8 cellular contexts compared by ENCODE assay signal in the genomic region with DNA sequence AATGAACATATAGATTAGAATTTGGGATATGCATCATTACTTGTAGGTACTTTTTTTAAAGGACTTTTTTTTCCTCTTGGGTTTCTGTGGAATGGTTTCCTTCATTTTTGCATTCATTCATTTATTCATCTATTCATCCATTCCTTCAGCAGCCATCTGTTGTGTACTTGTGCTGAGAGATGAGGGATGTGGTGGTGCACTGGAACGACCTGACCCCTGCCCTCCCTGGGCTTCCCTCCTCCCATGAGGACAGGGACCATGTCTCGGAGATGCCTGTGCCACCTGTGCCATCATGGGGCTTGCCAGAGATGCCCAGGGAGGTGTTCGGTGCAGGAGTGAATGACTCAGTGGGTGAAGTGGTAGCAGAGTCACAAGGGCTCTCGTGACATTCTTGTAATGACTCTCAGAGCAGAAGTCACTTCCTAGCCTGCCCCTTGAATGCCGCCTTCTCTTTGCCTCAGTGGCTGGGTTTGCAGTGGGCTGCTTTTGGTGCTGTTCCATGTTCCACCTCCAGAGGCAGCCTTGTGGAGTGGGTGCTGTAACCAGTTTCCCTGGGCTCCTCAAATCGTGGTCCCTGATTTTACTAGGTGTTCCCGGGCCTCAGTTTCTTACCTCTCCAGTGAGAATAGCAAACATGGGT. TPM values are rescaled to one million over a fixed set of nuclear protein-coding genes. Genes with fewer than 3 reads are reported as not detected.
DNase-seq lines count a peak whose midpoint lies in the region; ATAC-seq and TF ChIP-seq lines count a peak whose summit lies in the region.

No MANE protein-coding gene starts in this region.

- TF ChIP-seq POLR2A in suprapubic skin (IDR thresholded peaks at IDR 0.05) = no peak

- intact Hi-C loops in upper lobe of right lung (cut with DNase I) = no loop called here
- intact Hi-C loops in sciatic nerve (cut with DNase I) = no loop called here

- WGBS in suprapubic skin = 70% methylated on average over 7 of the region's 7 CpGs

- peak; percentile 51 for TF ChIP-seq CTCF in upper lobe of right lung (IDR thresholded peaks at IDR 0.05)
- TF ChIP-seq CTCF in suprapubic skin (IDR thresholded peaks at IDR 0.05) = no peak

- DNase-seq in activated CD4-positive, alpha-beta T cell treated with anti-CD3 and anti-CD28 coated beads, Interleukin-2, amount 50 U/mL, for 48 hours = peak; percentile 85 to 89
- peak; percentile 45 for DNase-seq in iPS-NIHi7 (ENCODE audit: extremely low spot score)
- DNase-seq in upper lobe of right lung = no peak
- no peak for DNase-seq in sciatic nerve (ENCODE audit: low spot score)
- DNase-seq in suprapubic skin (ENCODE audit: low spot score in 2 of 2) = no peak

- H3K4me3 ChIP-seq in upper lobe of right lung (no peak overlapping the region), suprapubic skin (no peak overlapping the region)

- H3K9me3 ChIP-seq in upper lobe of right lung (no peaks in the 10 kb centered on the region), suprapubic skin (no peaks in the 10 kb centered on the region)

- ATAC-seq in GM18498 (IDR thresholded peaks at IDR 0.05; ENCODE audit: unreplicated experiment) = peak; percentile 67
- peak; percentile 42 for ATAC-seq in HG03097 (IDR thresholded peaks at IDR 0.05; ENCODE audit: low FRiP score, unreplicated experiment)
- peak; percentile 87 for ATAC-seq in upper lobe of right lung
- ATAC-seq in GM19324 (IDR thresholded peaks at IDR 0.05; ENCODE audit: low FRiP score, unreplicated experiment) = no peak
- ATAC-seq in sciatic nerve = no peak

- no peaks in the 10 kb centered on the region for H3K27me3 ChIP-seq in upper lobe of right lung
- H3K27me3 ChIP-seq in suprapubic skin = no peaks in the 10 kb centered on the region

- no peak overlapping the region for H3K27ac ChIP-seq in upper lobe of right lung
- H3K27ac ChIP-seq in suprapubic skin = no peak overlapping the region

- H3K36me3 ChIP-seq in upper lobe of right lung (peaks cover 31% of the 10 kb centered on the region), suprapubic skin (peaks cover 7% of the 10 kb centered on the region)

- no peak for TF ChIP-seq EP300 in suprapubic skin (IDR thresholded peaks at IDR 0.05)

- H3K4me1 ChIP-seq in upper lobe of right lung (no peaks in the 10 kb centered on the region), suprapubic skin (peaks cover 13% of the 10 kb centered on the region)

RNA-seq across cellular contexts. Expression of a gene that starts 43.9 kb away (rescaled TPM):
- total RNA-seq in upper lobe of right lung = 36.9 TPM
- total RNA-seq in sciatic nerve = 39.4 TPM
- 10 to 100 TPM; 37.2 to 62.3 (median 39.0) TPM for total RNA-seq in suprapubic skin

RNA-seq across cellular contexts. Expression of a gene that starts 46.0 kb away (rescaled TPM):
- 36.3 TPM for total RNA-seq in upper lobe of right lung
- 31.7 TPM for total RNA-seq in sciatic nerve
- 10 to 100 TPM; 35.9 to 72.7 (median 58.3) TPM for total RNA-seq in suprapubic skin

Comparison
In these comparisons a context has a peak if more than half of its experiments do, and no peak if none do; other contexts are left out.
1. ATAC-seq: peak in GM18498 (single experiment), HG03097 (single experiment) and upper lobe of right lung (single experiment); none in GM19324 (single experiment) and sciatic nerve (single experiment).
2. DNase-seq: peak in activated CD4-positive, alpha-beta T cell treated with anti-CD3 and anti-CD28 coated beads, Interleukin-2, amount 50 U/mL, for 48 hours (2 of 2) and iPS-NIHi7 (single experiment); none in upper lobe of right lung (single experiment), sciatic nerve (single experiment) and suprapubic skin (0 of 2).